ENCODE assay signal across 14 cellular contexts in genomic region chr9:98811051-98811650, GRCh38. TPM values are rescaled to one million over a fixed set of nuclear protein-coding genes. Genes with fewer than 3 reads are reported as not detected.
DNase-seq lines count a peak whose midpoint lies in the region; ATAC-seq, FAIRE-seq and TF ChIP-seq lines count a peak whose summit lies in the region.
"Had no signal": no experiment of that assay in that cellular context is flagged by ENCODE, and none has a peak within 500 bp of the region (broad histone marks: within the 10 kb centered on the region; RNA-seq: fewer than 3 reads in every experiment).

No MANE protein-coding gene starts in this region.

- peak; percentile 76 to 81 for ATAC-seq in activated CD4-positive, CD25-positive, alpha-beta regulatory T cell treated with anti-CD3 and anti-CD28 coated beads, Interleukin-2, amount 50 U/mL, for 24 hours
- ATAC-seq in stimulated activated naive CD8-positive, alpha-beta T cell treated with anti-CD3 and anti-CD28 coated beads, Interleukin-15, Interleukin-2, amounts not matched to agents 100 U/mL and 50 U/mL, for 24 hours, result peak; percentile 67
- no peak for ATAC-seq in T-helper 17 cell

- POLR2A ChIA-PET in HEK293T (lab: Yijun Ruan, JAX), result no interaction called here

- H3K27me3 Mint-ChIP-seq in T-helper 17 cell, result peaks cover under 1% of the 10 kb centered on the region

- no peak overlapping the region for H3K4me3 Mint-ChIP-seq in T-helper 17 cell
- H3K4me3 Mint-ChIP-seq: activated CD4-positive, alpha-beta T cell treated with anti-CD3 and anti-CD28 coated beads, Interleukin-2, amount 10 ng/mL, durations not matched to agents 7 days and 5 days; nephron progenitor cell had no signal

- peaks cover 23% of the 10 kb centered on the region for H3K4me1 Mint-ChIP-seq in T-helper 17 cell

- no peak overlapping the region for H3K27ac Mint-ChIP-seq in T-helper 17 cell
- H3K27ac Mint-ChIP-seq: activated CD4-positive, alpha-beta T cell treated with anti-CD3 and anti-CD28 coated beads, Interleukin-2, amount 10 ng/mL, durations not matched to agents 7 days and 5 days; nephron progenitor cell had no signal

- H3K9me3 ChIP-seq in T-helper 17 cell (ENCODE audit: control insufficient read depth, low read length, poor library complexity, severe bottlenecking), result no peaks in the 10 kb centered on the region
- H3K9me3 ChIP-seq: breast epithelium, tibial nerve had no signal

- CTCF ChIA-PET in HEK293T (lab: Yijun Ruan, JAX), result no interaction called here

- no peak for DNase-seq in activated CD4-positive, CD25-positive, alpha-beta regulatory T cell treated with anti-CD3 and anti-CD28 coated beads, Interleukin-2, amount 50 U/mL, for 72 hours
- DNase-seq in RCC 7860 (ENCODE audit: low spot score) (peak; percentile 54), fibroblast of gingiva (ENCODE audit: low read depth) (peak; percentile 58), T-helper 17 cell (no peak), HEK293T (ENCODE audit: extremely low spot score) (no peak)
- DNase-seq in stimulated activated naive CD8-positive, alpha-beta T cell treated with anti-CD3 and anti-CD28 coated beads, Interleukin-15, Interleukin-2, amounts not matched to agents 100 U/mL and 50 U/mL, for 24 hours, result no peak
- no peak for DNase-seq in stimulated activated CD4-positive, alpha-beta T cell treated with anti-CD3 and anti-CD28 coated beads, Interleukin-15, amount 100 ng/mL, for 24 hours
- DNase-seq: activated CD4-positive, alpha-beta T cell treated with anti-CD3 and anti-CD28 coated beads, Interleukin-2, amount 10 ng/mL, durations not matched to agents 7 days and 5 days; NCI-H1417; nephron progenitor cell; stimulated activated CD4-positive, alpha-beta T cell treated with anti-CD3 and anti-CD28 coated beads, Interleukin-4, amount 100 ng/mL, for 4 hours had no signal

- no peak for FAIRE-seq in RCC 7860 (lab: Jason Lieb, UNC)

- peaks cover 2% of the 10 kb centered on the region for H3K36me3 Mint-ChIP-seq in T-helper 17 cell (ENCODE audit: low read depth)

TF ChIP-seq in HEK293T, 16 proteins besides CTCF, POLR2A, EP300 and RAD21:
- TF ChIP-seq TARDBP (IDR thresholded peaks at IDR 0.05) (no peak), NFRKB (IDR thresholded peaks at IDR 0.05) (no peak), ELF4 (IDR thresholded peaks at IDR 0.05) (no peak), PKNOX1 (IDR thresholded peaks at IDR 0.05) (no peak), ARNT (IDR thresholded peaks at IDR 0.05) (no peak), FOXM1 (IDR thresholded peaks at IDR 0.05; ENCODE audit: borderline replicate concordance) (no peak), SUZ12 (IDR thresholded peaks at IDR 0.05) (no peak), BHLHE40 (IDR thresholded peaks at IDR 0.05; ENCODE audit: borderline replicate concordance) (no peak), L3MBTL2 (conservative IDR thresholded peaks at IDR 0.05) (no peak), CTBP1 (IDR thresholded peaks at IDR 0.05; ENCODE audit: borderline replicate concordance) (no peak), ZNF384 (IDR thresholded peaks at IDR 0.05) (no peak), FOXA1 (IDR thresholded peaks at IDR 0.05) (no peak), SP1 (IDR thresholded peaks at IDR 0.05) (no peak), HDGF (IDR thresholded peaks at IDR 0.05; ENCODE audit: borderline replicate concordance) (no peak), LEF1 (IDR thresholded peaks at IDR 0.05; ENCODE audit: borderline replicate concordance) (no peak), FOXK2 (IDR thresholded peaks at IDR 0.05) (no peak)

RNA-seq across cellular contexts. Expression of gene GALNT12, which starts 3.7 kb away (rescaled TPM):
- total RNA-seq in T-helper 17 cell, result 10 to 100 TPM; 10.2 to 11.3 TPM

RNA-seq across cellular contexts. Expression of gene ANKS6, which starts 14.8 kb away (rescaled TPM):
- total RNA-seq in T-helper 17 cell, result 10 to 100 TPM in 1 of 2 donors, 1 to 10 TPM in 1; 9.6 to 10.0 TPM

Comparison
In these comparisons a context has a peak if more than half of its experiments do, and no peak if none do; other contexts are left out.
1. DNase-seq: peak in RCC 7860 (single experiment) and fibroblast of gingiva (single experiment); none in activated CD4-positive, CD25-positive, alpha-beta regulatory T cell treated with anti-CD3 and anti-CD28 coated beads, Interleukin-2, amount 50 U/mL, for 72 hours (single experiment), stimulated activated naive CD8-positive, alpha-beta T cell treated with anti-CD3 and anti-CD28 coated beads, Interleukin-15, Interleukin-2, amounts not matched to agents 100 U/mL and 50 U/mL, for 24 hours (single experiment), T-helper 17 cell (0 of 3), stimulated activated CD4-positive, alpha-beta T cell treated with anti-CD3 and anti-CD28 coated beads, Interleukin-15, amount 100 ng/mL, for 24 hours (single experiment) and HEK293T (single experiment).